In the genomic region with DNA sequence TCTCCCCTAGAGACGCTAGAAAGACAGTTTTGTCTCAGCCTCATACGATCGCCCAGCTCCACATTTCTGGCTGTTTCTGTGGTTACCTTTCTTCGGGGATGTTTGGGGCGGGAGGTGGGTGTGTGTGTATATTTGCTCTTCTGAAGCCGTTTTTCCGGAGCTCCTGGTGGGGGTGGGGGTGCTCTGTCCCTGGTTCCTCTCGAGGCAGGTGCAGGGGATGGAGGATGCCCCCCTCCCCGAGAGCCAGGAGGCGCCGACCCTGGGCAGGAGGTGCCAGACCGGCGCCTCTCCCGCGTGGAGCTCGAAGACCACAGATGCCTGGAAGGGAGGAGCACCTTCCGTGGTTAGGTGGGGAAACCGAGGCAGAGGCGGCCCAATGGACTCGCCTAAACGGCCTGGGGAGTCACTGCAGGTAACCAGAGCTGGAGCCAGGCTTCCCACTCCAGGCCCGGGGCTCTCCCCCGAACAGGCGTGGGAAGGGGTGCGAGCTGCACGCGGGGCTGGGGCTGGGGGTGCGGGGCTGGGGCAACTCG, we compare ENCODE assay signal across 8 cellular contexts. TPM values are rescaled to one million over a fixed set of nuclear protein-coding genes. Genes with fewer than 3 reads are reported as not detected.
DNase-seq lines count a peak whose midpoint lies in the region; ATAC-seq, FAIRE-seq and TF ChIP-seq lines count a peak whose summit lies in the region.

No MANE protein-coding gene starts in this region.

- H3K27ac Mint-ChIP-seq in activated CD4-positive, alpha-beta memory T cell treated with anti-CD3 and anti-CD28 coated beads for 36 hours: peak overlapping the region; percentile 78

- DNase-seq in activated T-cell treated with anti-CD3 and anti-CD28 coated beads for 48 hours (ENCODE audit: low read depth) (peak; percentile 15), keratinocyte (ENCODE audit: low read depth, low spot score) (no peak), stomach (no peak), AG08396 (ENCODE audit: low spot score) (no peak)
- no peak for DNase-seq in activated T-cell treated with anti-CD3 and anti-CD28 coated beads, Interleukin-2, amount 50 U/mL, for 48 hours
- DNase-seq in activated CD4-positive, alpha-beta memory T cell treated with anti-CD3 and anti-CD28 coated beads for 36 hours: peak; percentile 50

- peak overlapping the region; percentile 72 for H3K4me3 Mint-ChIP-seq in activated CD4-positive, alpha-beta memory T cell treated with anti-CD3 and anti-CD28 coated beads for 36 hours

- FAIRE-seq in keratinocyte (lab: Jason Lieb, UNC): no peak

- H3K9me3 ChIP-seq in keratinocyte (ENCODE audit: control insufficient read depth, low read depth, low read length): no peaks in the 10 kb centered on the region
- H3K9me3 ChIP-seq in stomach: no peaks in the 10 kb centered on the region

- H3K9me1 ChIP-seq in keratinocyte (ENCODE audit: control insufficient read depth, extremely low read depth, insufficient read depth, low read length): no peaks in the 10 kb centered on the region

- peak overlapping the region; percentile 46 for H2AFZ ChIP-seq in keratinocyte (ENCODE audit: control insufficient read depth, low read length)

- peak overlapping the region; percentile 15 for H3K9ac ChIP-seq in keratinocyte (ENCODE audit: control insufficient read depth, extremely low read depth, insufficient read depth, low read length)

- peaks cover 2% of the 10 kb centered on the region for H3K36me3 Mint-ChIP-seq in activated CD4-positive, alpha-beta memory T cell treated with anti-CD3 and anti-CD28 coated beads for 36 hours

- H3K27ac ChIP-seq in keratinocyte (ENCODE audit: control insufficient read depth, insufficient read depth, low read length) (no peak overlapping the region), stomach (peak overlapping the region; percentile 82 to 91 (median 89))

- ATAC-seq in HG02763 (IDR thresholded peaks at IDR 0.05; ENCODE audit: unreplicated experiment): no peak
- ATAC-seq in GM21360 (IDR thresholded peaks at IDR 0.05; ENCODE audit: unreplicated experiment): no peak

- TF ChIP-seq POLR2A in stomach (IDR thresholded peaks at IDR 0.05): no peak

- H3K4me2 ChIP-seq in keratinocyte (ENCODE audit: control insufficient read depth, extremely low read depth, insufficient read depth, low read depth, low read length): peak overlapping the region; percentile 16

- H3K4me3 ChIP-seq in keratinocyte (ENCODE audit: control insufficient read depth in 2 of 3, extremely low read depth in 1 of 3, insufficient read depth in 2 of 3, low read depth in 1 of 3, low read length in 3 of 3) (peak overlapping the region in 1 of 3 experiments; percentile 59), stomach (peak overlapping the region; percentile 74 to 95 (median 83))

- H3K36me3 ChIP-seq in keratinocyte (ENCODE audit: control insufficient read depth in 2 of 2, extremely low read depth in 1 of 2, insufficient read depth in 2 of 2, low read length in 2 of 2): no peaks in the 10 kb centered on the region
- H3K36me3 ChIP-seq in stomach: no peaks in the 10 kb centered on the region

- POLR2A ChIA-PET in activated CD4-positive, alpha-beta memory T cell treated with anti-CD3 and anti-CD28 coated beads for 36 hours (lab: Charles Lee): interaction anchor here (0.8 to 8.3 kb wide), 6 partner anchors 22 to 147 kb away, joined by 3 to 65 read pairs (median 5); a partner anchor contains a TSS

- dilution Hi-C loops in keratinocyte (cut with MboI; ENCODE audit: extremely low pct_ligation_motif_present, low sequenced_read_pairs): no loop called here

- intact Hi-C loops in activated CD4-positive, alpha-beta memory T cell treated with anti-CD3 and anti-CD28 coated beads for 36 hours (cut with micrococcal nuclease): loop anchor here (1.0 to 2.0 kb wide), 3 partner anchors 30 to 180 kb away; a partner anchor contains a TSS
- intact Hi-C loops in stomach (cut with DNase I; ENCODE audit: low total_unique reads): no loop called here

- H3K4me1 ChIP-seq in keratinocyte (ENCODE audit: control insufficient read depth, extremely low read depth, insufficient read depth, low read length) (peaks cover 27% of the 10 kb centered on the region), stomach (peaks cover 32 to 56% (median 47%) of the 10 kb centered on the region in 4 donors)

- TF ChIP-seq EP300 in stomach (IDR thresholded peaks at IDR 0.05): no peak

- CTCF ChIA-PET in activated CD4-positive, alpha-beta memory T cell treated with anti-CD3 and anti-CD28 coated beads for 36 hours (lab: Charles Lee): interaction anchor here (0.9 to 9.5 kb wide), 9 partner anchors 15 to 229 kb away, joined by 3 to 136 read pairs (median 4); no protein-coding TSS in a partner anchor

- H3K79me2 ChIP-seq in keratinocyte (ENCODE audit: control insufficient read depth, insufficient read depth, low read length): peaks cover 33% of the 10 kb centered on the region

- H3K4me1 Mint-ChIP-seq in activated CD4-positive, alpha-beta memory T cell treated with anti-CD3 and anti-CD28 coated beads for 36 hours (ENCODE audit: low read depth): peaks cover 71% of the 10 kb centered on the region

- H3K9me3 Mint-ChIP-seq in activated CD4-positive, alpha-beta memory T cell treated with anti-CD3 and anti-CD28 coated beads for 36 hours: no peaks in the 10 kb centered on the region

- WGBS in stomach, 5 donors: 12 to 35% (median 15%) methylated on average over 18 to 29 of the region's 29 CpGs

- H3K27me3 ChIP-seq in keratinocyte (ENCODE audit: control insufficient read depth, extremely low read depth, insufficient read depth, low read length) (no peaks in the 10 kb centered on the region), stomach (no peaks in the 10 kb centered on the region)

- TF ChIP-seq CTCF in keratinocyte (optimal IDR thresholded peaks at IDR 0.05 in 1 of 3, IDR thresholded peaks at IDR 0.05 in 1 of 3, conservative IDR thresholded peaks at IDR 0.05 in 1 of 3; ENCODE audit: extremely low read depth in 1 of 3, insufficient read depth in 2 of 3, low read length in 3 of 3) (no peak), stomach (IDR thresholded peaks at IDR 0.05) (no peak)

- peaks cover 9% of the 10 kb centered on the region for H4K20me1 ChIP-seq in keratinocyte (ENCODE audit: control insufficient read depth, extremely low read depth, insufficient read depth, low read length)

- H3K27me3 Mint-ChIP-seq in activated CD4-positive, alpha-beta memory T cell treated with anti-CD3 and anti-CD28 coated beads for 36 hours: no peaks in the 10 kb centered on the region

RNA-seq across cellular contexts. Expression of a gene that starts 0.7 kb away (rescaled TPM):
- total RNA-seq in activated CD4-positive, alpha-beta memory T cell treated with anti-CD3 and anti-CD28 coated beads for 36 hours: 10 to 100 TPM; 82.2 to 82.6 TPM
- polyA plus RNA-seq in keratinocyte: 13.7 to 33.3 TPM (median 18.0 TPM) in 3 replicates
- polyA plus RNA-seq in keratinocyte (2011; ENCODE audit: low read depth): 7.2 TPM
- polyA plus RNA-seq in keratinocyte (2011; cell fraction: cytosol; rRNA removed): 18.8 and 36.0 TPM in 2 replicates
- 19.9 and 23.9 TPM in 2 replicates for polyA plus RNA-seq in keratinocyte (2011; cell fraction: nucleus; rRNA removed)
- 18.3 and 35.5 TPM in 2 replicates for polyA plus RNA-seq in keratinocyte (2012; ENCODE audit: low replicate concordance)
- 8.7 to 31.0 TPM (median 13.8 TPM) in 3 replicates for polyA minus RNA-seq in keratinocyte
- 31.1 TPM for polyA minus RNA-seq in keratinocyte (2011; cell fraction: cytosol; rRNA and poly(A)+ RNA removed)
- polyA minus RNA-seq in keratinocyte (2011; cell fraction: nucleus; rRNA and poly(A)+ RNA removed): 7.0 and 8.6 TPM in 2 replicates
- 100 to 1,000 TPM in 2 of 5 donors, 10 to 100 TPM in 3; 14.0 to 571 (median 89.3) TPM for total RNA-seq in stomach
- 10 to 100 TPM; 46.4 to 97.9 (median 81.6) TPM for polyA plus RNA-seq in stomach

Comparison
In these comparisons a context has a peak if more than half of its experiments do, and no peak if none do; other contexts are left out.
1. DNase-seq: peak in activated T-cell treated with anti-CD3 and anti-CD28 coated beads for 48 hours (single experiment) and activated CD4-positive, alpha-beta memory T cell treated with anti-CD3 and anti-CD28 coated beads for 36 hours (single experiment); none in activated T-cell treated with anti-CD3 and anti-CD28 coated beads, Interleukin-2, amount 50 U/mL, for 48 hours (0 of 2), keratinocyte (single experiment), stomach (single experiment) and AG08396 (single experiment).